ENCODE assay signal across 9 cellular contexts in genomic region chr3:58041182-58041825, GRCh38. TPM values are rescaled to one million over a fixed set of nuclear protein-coding genes. Genes with fewer than 3 reads are reported as not detected.
DNase-seq lines count a peak whose midpoint lies in the region; ATAC-seq and TF ChIP-seq lines count a peak whose summit lies in the region.
"Had no signal": no experiment of that assay in that cellular context is flagged by ENCODE, and none has a peak within 500 bp of the region (broad histone marks: within the 10 kb centered on the region; RNA-seq: fewer than 3 reads in every experiment).

No MANE protein-coding gene starts in this region.

- no peak overlapping the region for H3K4me3 Mint-ChIP-seq in memory B cell

- H4K20me1 ChIP-seq in BLaER1 = peaks cover 17% of the 10 kb centered on the region

- H3K27me3 Mint-ChIP-seq in memory B cell = no peaks in the 10 kb centered on the region

- no peak for DNase-seq in adrenal gland
- DNase-seq in memory B cell (ENCODE audit: low spot score in 2 of 2) = no peak
- DNase-seq in putamen (ENCODE audit: low spot score) = no peak
- no peak for DNase-seq in NOMO-1 treated with dmso at 0.1 percent for 144 hours (lab: John Stamatoyannopoulos, UW; ENCODE audit: unreplicated experiment)

- no peak overlapping the region for H3K4me3 ChIP-seq in BLaER1
- H3K4me3 ChIP-seq in adrenal gland = no peak overlapping the region

- H3K27ac Mint-ChIP-seq in memory B cell = peak overlapping the region; percentile 73

- intact Hi-C loops in adrenal gland (cut with DNase I) = no loop called here

- ATAC-seq in HG02938 (IDR thresholded peaks at IDR 0.05; ENCODE audit: unreplicated experiment) = peak; percentile 12
- no peak for ATAC-seq in memory B cell (ENCODE audit: low read depth)
- ATAC-seq in GM18498 (IDR thresholded peaks at IDR 0.05; ENCODE audit: unreplicated experiment) = no peak
- no peak for ATAC-seq in GM18861 (IDR thresholded peaks at IDR 0.05; ENCODE audit: unreplicated experiment)
- ATAC-seq: Right ventricle myocardium inferior had no signal

- H3K36me3 ChIP-seq in BLaER1 (no peaks in the 10 kb centered on the region), adrenal gland (replicated peaks in 1 of 2) (no peaks in the 10 kb centered on the region)

- peak overlapping the region; percentile 80 for H3K27ac ChIP-seq in BLaER1
- H3K27ac ChIP-seq in adrenal gland = peak overlapping the region in 4 of 5 donors; percentile 6 to 64 (median 42)

- peak overlapping the region; percentile 75 for H3K4me2 ChIP-seq in BLaER1

- H3K27me3 ChIP-seq in BLaER1 (no peaks in the 10 kb centered on the region), adrenal gland (no peaks in the 10 kb centered on the region)

- peaks cover 3% of the 10 kb centered on the region for H3K36me3 Mint-ChIP-seq in memory B cell

- 57 to 72% (median 65%) methylated on average over 5 of the region's 5 CpGs for WGBS in adrenal gland, 4 donors

- TF ChIP-seq POLR2A in adrenal gland (IDR thresholded peaks at IDR 0.05) = no peak

- H3K9ac ChIP-seq in BLaER1 = peak overlapping the region; percentile 72

- H3K9me3 ChIP-seq in BLaER1 (no peaks in the 10 kb centered on the region), adrenal gland (replicated peaks in 1 of 3) (no peaks in the 10 kb centered on the region)

- H3K4me1 Mint-ChIP-seq in memory B cell = peaks cover 25% of the 10 kb centered on the region

- no peak for TF ChIP-seq CTCF in adrenal gland (IDR thresholded peaks at IDR 0.05)

- peaks cover 73% of the 10 kb centered on the region for H3K4me1 ChIP-seq in BLaER1
- peaks cover 5 to 45% of the 10 kb centered on the region in 2 donors for H3K4me1 ChIP-seq in adrenal gland (replicated peaks in 1 of 2)

- no peaks in the 10 kb centered on the region for H3K9me3 Mint-ChIP-seq in memory B cell

RNA-seq across cellular contexts. Expression of gene FLNB, which starts 33.1 kb away (rescaled TPM):
- 100 to 1,000 TPM in 6 of 8 donors, 10 to 100 TPM in 2; 84.6 to 278 (median 120) TPM for total RNA-seq in adrenal gland
- 100 to 1,000 TPM in 2 of 3 donors, 10 to 100 TPM in 1; 94.9 to 174 (median 138) TPM for polyA plus RNA-seq in adrenal gland
